ENCODE assay signal across 12 cellular contexts in the genomic region with DNA sequence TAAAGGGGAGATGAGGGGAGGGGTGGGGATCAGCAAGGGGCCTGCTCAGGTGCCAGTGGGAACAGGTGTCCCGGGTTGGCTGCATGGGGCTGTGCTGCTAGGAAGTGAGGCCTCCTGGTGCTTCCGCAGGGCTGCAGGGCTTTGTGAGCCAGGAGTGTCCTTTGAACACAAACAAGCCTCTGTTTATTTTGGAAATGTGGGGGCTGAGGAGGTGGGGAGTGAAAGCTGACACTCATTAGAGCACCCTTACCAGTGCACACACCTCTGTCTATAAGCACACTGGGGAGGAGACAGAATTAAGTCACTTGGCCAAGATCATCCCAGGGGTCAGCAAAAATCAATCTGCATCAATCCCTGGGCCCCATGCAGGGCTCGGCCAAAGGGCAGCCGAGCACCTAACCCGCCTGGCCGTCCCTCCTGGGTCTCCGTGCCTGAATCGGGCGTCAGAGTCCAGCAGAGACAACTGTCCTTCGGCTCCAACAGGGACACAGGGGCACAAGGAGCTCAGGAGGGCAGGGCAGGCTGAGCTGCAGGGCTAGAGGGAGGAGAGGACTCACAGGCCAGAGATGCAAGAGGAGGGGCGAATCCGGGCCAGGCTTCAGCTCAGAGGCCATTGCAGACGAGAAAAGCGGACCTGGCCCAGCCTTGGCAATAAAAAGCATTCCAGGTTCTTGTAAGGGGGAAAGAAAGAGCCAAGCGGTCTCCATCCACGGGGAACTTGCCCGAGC.
DNase-seq lines count a peak whose midpoint lies in the region; ATAC-seq and TF ChIP-seq lines count a peak whose summit lies in the region.
"Had no signal": no experiment of that assay in that cellular context is flagged by ENCODE, and none has a peak within 500 bp of the region (broad histone marks: within the 10 kb centered on the region; RNA-seq: fewer than 3 reads in every experiment).

No MANE protein-coding gene starts in this region.

- H3K36me3 ChIP-seq in cardiac muscle cell = no peaks in the 10 kb centered on the region
- H3K36me3 ChIP-seq in left ventricle myocardium inferior = no peaks in the 10 kb centered on the region
- H3K36me3 ChIP-seq: thyroid gland had no signal

- TF ChIP-seq CTCF in cardiac muscle cell (IDR thresholded peaks at IDR 0.05; ENCODE audit: low read depth, low read length) (no peak), left ventricle myocardium inferior (IDR thresholded peaks at IDR 0.05; ENCODE audit: borderline replicate concordance) (no peak)

- H3K4me3 ChIP-seq in cardiac muscle cell (no peak overlapping the region), left ventricle myocardium inferior (no peak overlapping the region)
- H3K4me3 ChIP-seq: skin epidermis, thyroid gland had no signal

- H3K27me3 ChIP-seq in cardiac muscle cell (no peaks in the 10 kb centered on the region), left ventricle myocardium inferior (ENCODE audit: low read depth) (no peaks in the 10 kb centered on the region)
- H3K27me3 ChIP-seq: thyroid gland had no signal

- H3K27ac ChIP-seq in cardiac muscle cell (peak overlapping the region; percentile 76), left ventricle myocardium inferior (replicated peaks) (no peak overlapping the region)
- H3K27ac ChIP-seq: skin epidermis, thyroid gland had no signal

- H3K9me3 ChIP-seq in cardiac muscle cell (ENCODE audit: low read depth) (no peaks in the 10 kb centered on the region), left ventricle myocardium inferior (replicated peaks) (no peaks in the 10 kb centered on the region)
- H3K9me3 ChIP-seq: thyroid gland had no signal

- DNase-seq in cardiac muscle cell (ENCODE audit: low read depth in 1 of 2, low spot score in 1 of 2) = no peak
- DNase-seq in left ventricle myocardium inferior = no peak
- peak; percentile 90 for DNase-seq in NCI-H748 (lab: John Stamatoyannopoulos, UW; ENCODE audit: unreplicated experiment)
- DNase-seq in left colon = peak; percentile 36 to 49
- no peak for DNase-seq in stimulated activated CD4-positive, alpha-beta T cell treated with anti-CD3 and anti-CD28 coated beads, Interleukin-1b, Interleukin-23, amount 100 ng/mL, for 48 hours
- no peak for DNase-seq in pons (ENCODE audit: low spot score)
- DNase-seq: activated CD4-positive, alpha-beta T cell treated with anti-CD3 and anti-CD28 coated beads, Interleukin-2, amount 10 ng/mL, durations not matched to agents 24 days and 14 days; T-cell; thyroid gland had no signal

- peaks cover 28% of the 10 kb centered on the region for H3K4me1 ChIP-seq in cardiac muscle cell (ENCODE audit: low read depth)
- H3K4me1 ChIP-seq in left ventricle myocardium inferior = peaks cover 3% of the 10 kb centered on the region

- intact Hi-C loops in left ventricle myocardium inferior (cut with micrococcal nuclease) (no loop called here), left colon (cut with DNase I, micrococcal nuclease) (no loop called here)

- ATAC-seq in left colon (peak; percentile 75), HG03571 (IDR thresholded peaks at IDR 0.05; ENCODE audit: unreplicated experiment) (no peak), HG03521 (IDR thresholded peaks at IDR 0.05; ENCODE audit: unreplicated experiment) (no peak)
- ATAC-seq: T-cell had no signal

Comparison
In these comparisons a context has a peak if more than half of its experiments do, and no peak if none do; other contexts are left out.
1. DNase-seq: peak in NCI-H748 (single experiment) and left colon (2 of 2); none in cardiac muscle cell (0 of 2), left ventricle myocardium inferior (single experiment), stimulated activated CD4-positive, alpha-beta T cell treated with anti-CD3 and anti-CD28 coated beads, Interleukin-1b, Interleukin-23, amount 100 ng/mL, for 48 hours (single experiment) and pons (single experiment).